In the genomic region with DNA sequence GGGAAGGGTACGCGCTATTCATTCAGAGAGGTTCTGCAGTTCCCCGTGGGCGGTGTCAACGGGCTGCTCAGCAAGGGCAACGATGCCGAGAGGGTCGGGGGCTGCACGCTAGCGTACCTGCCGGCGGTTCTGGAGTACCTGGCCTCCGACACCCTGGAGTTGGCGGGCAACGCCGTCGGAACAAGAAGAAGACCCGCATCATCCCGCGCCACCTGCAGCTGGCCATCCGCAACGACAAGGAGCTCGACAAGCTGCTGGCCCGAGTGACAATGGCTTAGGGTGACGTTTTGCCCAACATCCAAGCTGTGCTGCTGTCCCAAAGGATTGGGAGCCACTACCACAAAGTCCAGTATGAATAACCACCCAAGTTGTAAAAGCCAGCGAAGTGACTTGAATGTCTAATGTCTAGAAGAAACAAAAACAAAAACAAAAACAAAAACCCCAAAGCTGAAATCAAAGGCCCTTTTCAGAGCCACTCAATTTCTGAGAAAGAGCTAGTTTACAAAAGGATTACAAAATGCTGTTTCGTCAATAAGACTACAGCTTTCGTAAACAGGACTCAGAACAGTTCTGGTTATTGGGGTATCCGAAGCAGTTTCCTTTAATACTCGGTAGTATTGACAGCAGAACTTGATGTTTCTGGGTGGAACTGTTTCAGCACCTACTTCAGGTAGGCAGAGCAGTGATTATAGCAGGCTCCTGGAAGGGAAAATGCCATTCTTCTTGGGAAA, we compare ENCODE assay signal across 22 cellular contexts. TPM values are rescaled to one million over a fixed set of nuclear protein-coding genes. Genes with fewer than 3 reads are reported as not detected.
A peak's percentile ranks its signal among the peaks of the same experiment; 100 is the strongest.
DNase-seq lines count a peak whose midpoint lies in the region; ATAC-seq and TF ChIP-seq lines count a peak whose summit lies in the region.
"Had no signal": no experiment of that assay in that cellular context is flagged by ENCODE, and none has a peak within 500 bp of the region (broad histone marks: within the 10 kb centered on the region; RNA-seq: fewer than 3 reads in every experiment).

No MANE protein-coding gene starts in this region.

- POLR2A ChIA-PET in WTC11 (lab: Charles Lee) (no interaction called here), RWPE1 (lab: Yijun Ruan, JAX; ENCODE audit: low non-redundant PET) (no interaction called here)

- DNase-seq in Right ventricle myocardium inferior (ENCODE audit: missing footprints), result peak; percentile 43
- DNase-seq in left ventricle myocardium superior, result no peak
- peak; percentile 73 for DNase-seq in WTC11 (ENCODE audit: low spot score)
- DNase-seq in iPS-NIHi11 (ENCODE audit: low spot score), result peak; percentile 15
- peak; percentile 25 to 42 for DNase-seq in trophoblast cell
- DNase-seq in stimulated activated naive CD4-positive, alpha-beta T cell treated with Interleukin-2 at 50 U/mL for 16 hours (lab: John Stamatoyannopoulos, UW), result no peak
- no peak for DNase-seq in RWPE1 (ENCODE audit: low spot score)
- DNase-seq: 8988T; CD4-positive, alpha-beta memory T cell; GF-D8; GM23248; Kasumi-1; NCI-H1417; NCI-H1694 treated with DMSO at 0.1 percent for 48 hours; NCI-H446; NCI-H526; Peyer's patch had no signal

- H3K36me3 Mint-ChIP-seq in WTC11, result peaks cover 18% of the 10 kb centered on the region

- H4K12ac ChIP-seq in trophoblast cell (ENCODE audit: low read depth, low read length), result no peak overlapping the region

- TF ChIP-seq CTCF in WTC11 (IDR thresholded peaks at IDR 0.05), result 0 out of 2 replicates have a peak, but pooled peaks have one; percentile 25
- no peak for TF ChIP-seq CTCF in RWPE1 (conservative IDR thresholded peaks at IDR 0.05; ENCODE audit: low read depth)

- H2AK5ac ChIP-seq in trophoblast cell (ENCODE audit: low read length), result no peak overlapping the region

- no peak overlapping the region for H4K91ac ChIP-seq in trophoblast cell (ENCODE audit: low read depth, low read length)

- peaks cover 23% of the 10 kb centered on the region for H3K9me3 Mint-ChIP-seq in WTC11

- intact Hi-C loops in Right ventricle myocardium inferior (cut with DNase I) (no loop called here), left ventricle myocardium superior (cut with micrococcal nuclease) (no loop called here)

- ATAC-seq in Right ventricle myocardium inferior (no peak), left ventricle myocardium superior (no peak), WTC11 (peak; percentile 90), GM21717 (IDR thresholded peaks at IDR 0.05; ENCODE audit: unreplicated experiment) (no peak)

- H3K4me3 Mint-ChIP-seq in WTC11, result peak overlapping the region; percentile 29
- H3K4me3 Mint-ChIP-seq: CD4-positive, alpha-beta memory T cell had no signal

- H3K4me1 ChIP-seq in trophoblast cell (ENCODE audit: control insufficient read depth in 1 of 2, insufficient read depth in 2 of 2, low read length in 2 of 2), result no peaks in the 10 kb centered on the region
- H3K4me1 ChIP-seq: BLaER1 treated with 17β-estradiol and CSF1 and Interleukin-3, amounts not matched to agents 10 nM and 100 nM; Peyer's patch; SJSA1 had no signal

- H3K4me3 ChIP-seq in trophoblast cell (ENCODE audit: low read depth, low read length), result no peak overlapping the region
- H3K4me3 ChIP-seq: BLaER1 treated with 17β-estradiol and CSF1 and Interleukin-3, amounts not matched to agents 10 nM and 100 nM; GM23248; Peyer's patch; SJSA1 had no signal

- CTCF ChIA-PET in WTC11 (lab: Charles Lee) (interaction anchor here (0.7 to 3.0 kb wide), 12 partner anchors 9 to 1632 kb away, joined by 3 to 28 read pairs (median 3); no protein-coding TSS in a partner anchor), RWPE1 (lab: Yijun Ruan, JAX) (interaction anchor here (1.3 kb wide), 1 partner anchor 12 kb away, joined by 4 read pairs; no protein-coding TSS in a partner anchor)

- H2AFZ ChIP-seq in trophoblast cell (ENCODE audit: insufficient read depth, low read length, poor library complexity), result no peak overlapping the region
- H2AFZ ChIP-seq: GM23248 had no signal

- H3K14ac ChIP-seq in trophoblast cell (ENCODE audit: low read length), result no peak overlapping the region

- no peak overlapping the region for H2BK12ac ChIP-seq in trophoblast cell (ENCODE audit: low read length)

- H3K18ac ChIP-seq in trophoblast cell (ENCODE audit: low read length), result no peak overlapping the region

- no peak overlapping the region for H3K4me2 ChIP-seq in trophoblast cell (ENCODE audit: low read length)
- H3K4me2 ChIP-seq: BLaER1 treated with 17β-estradiol and CSF1 and Interleukin-3, amounts not matched to agents 10 nM and 100 nM had no signal

- H2BK120ac ChIP-seq in trophoblast cell (ENCODE audit: insufficient read depth, low read length, poor library complexity), result no peak overlapping the region

- H3K23ac ChIP-seq in trophoblast cell (ENCODE audit: low read length), result no peak overlapping the region

- no peak overlapping the region for H3K9ac ChIP-seq in trophoblast cell (ENCODE audit: low read length)
- H3K9ac ChIP-seq: BLaER1 treated with 17β-estradiol and CSF1 and Interleukin-3, amounts not matched to agents 10 nM and 100 nM; GM23248 had no signal

- peaks cover 8% of the 10 kb centered on the region; the same call in 1 of the 2 replicates for H3K4me1 Mint-ChIP-seq in WTC11
- H3K4me1 Mint-ChIP-seq: CD4-positive, alpha-beta memory T cell had no signal

- no peaks in the 10 kb centered on the region for H3K27me3 ChIP-seq in trophoblast cell (ENCODE audit: insufficient read depth, low read length)
- H3K27me3 ChIP-seq: BLaER1 treated with 17β-estradiol and CSF1 and Interleukin-3, amounts not matched to agents 10 nM and 100 nM; Peyer's patch had no signal

- peaks cover 1% of the 10 kb centered on the region for H3K9me3 ChIP-seq in trophoblast cell (ENCODE audit: insufficient read depth, low read depth, low read length)
- H3K9me3 ChIP-seq: SJSA1 had no signal

- no peak overlapping the region for H3K27ac ChIP-seq in trophoblast cell (ENCODE audit: low read depth, low read length)
- no peak overlapping the region for H3K27ac ChIP-seq in RWPE1
- H3K27ac ChIP-seq: BLaER1 treated with 17β-estradiol and CSF1 and Interleukin-3, amounts not matched to agents 10 nM and 100 nM; GM23248; Peyer's patch; SJSA1 had no signal

- no peaks in the 10 kb centered on the region for H3K79me1 ChIP-seq in trophoblast cell (ENCODE audit: low read length)

- no peak overlapping the region for H3K27ac Mint-ChIP-seq in WTC11
- H3K27ac Mint-ChIP-seq: CD4-positive, alpha-beta memory T cell had no signal

- WGBS in trophoblast cell (ENCODE audit: extremely low coverage, insufficient coverage, insufficient read length), result no CpG with 5 or more reads among the region's 30 CpGs

- H3K36me3 ChIP-seq in trophoblast cell (ENCODE audit: control insufficient read depth in 1 of 2, insufficient read depth in 2 of 2, low read length in 2 of 2), result no peaks in the 10 kb centered on the region
- H3K36me3 ChIP-seq: BLaER1 treated with 17β-estradiol and CSF1 and Interleukin-3, amounts not matched to agents 10 nM and 100 nM; Peyer's patch; SJSA1 had no signal

- H2BK5ac ChIP-seq in trophoblast cell (ENCODE audit: low read depth, low read length, poor library complexity), result no peak overlapping the region

- H4K8ac ChIP-seq in trophoblast cell (ENCODE audit: low read depth, low read length), result no peak overlapping the region

- no peak overlapping the region for H3K4ac ChIP-seq in trophoblast cell (ENCODE audit: low read depth, low read length)

- no peaks in the 10 kb centered on the region for H3K79me2 ChIP-seq in trophoblast cell (ENCODE audit: control insufficient read depth, insufficient read depth, low read length, poor library complexity)

- no peaks in the 10 kb centered on the region for H3K27me3 Mint-ChIP-seq in WTC11 (ENCODE audit: low read depth)

TF ChIP-seq in WTC11, 78 proteins besides CTCF, POLR2A, EP300 and RAD21 (continues in another document):
- TF ChIP-seq, protein P1, sequence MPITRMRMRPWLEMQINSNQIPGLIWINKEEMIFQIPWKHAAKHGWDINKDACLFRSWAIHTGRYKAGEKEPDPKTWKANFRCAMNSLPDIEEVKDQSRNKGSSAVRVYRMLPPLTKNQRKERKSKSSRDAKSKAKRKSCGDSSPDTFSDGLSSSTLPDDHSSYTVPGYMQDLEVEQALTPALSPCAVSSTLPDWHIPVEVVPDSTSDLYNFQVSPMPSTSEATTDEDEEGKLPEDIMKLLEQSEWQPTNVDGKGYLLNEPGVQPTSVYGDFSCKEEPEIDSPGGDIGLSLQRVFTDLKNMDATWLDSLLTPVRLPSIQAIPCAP (CRISPR knock-in tag; IDR thresholded peaks at IDR 0.05), result no peak
- TF ChIP-seq ZNF396 (CRISPR knock-in tag; IDR thresholded peaks at IDR 0.05; ENCODE audit: borderline replicate concordance) (no peak), FOXP1 (CRISPR knock-in tag; IDR thresholded peaks at IDR 0.05; ENCODE audit: borderline replicate concordance) (no peak), TEAD4 (CRISPR knock-in tag; IDR thresholded peaks at IDR 0.05) (no peak), CBFB (CRISPR knock-in tag; IDR thresholded peaks at IDR 0.05; ENCODE audit: low read depth) (no peak), OVOL2 (CRISPR knock-in tag; IDR thresholded peaks at IDR 0.05; ENCODE audit: borderline replicate concordance) (no peak), JAZF1 (CRISPR knock-in tag; IDR thresholded peaks at IDR 0.05) (no peak), FOXJ3 (CRISPR knock-in tag; IDR thresholded peaks at IDR 0.05; ENCODE audit: borderline replicate concordance) (no peak)
- TF ChIP-seq, protein P2, sequence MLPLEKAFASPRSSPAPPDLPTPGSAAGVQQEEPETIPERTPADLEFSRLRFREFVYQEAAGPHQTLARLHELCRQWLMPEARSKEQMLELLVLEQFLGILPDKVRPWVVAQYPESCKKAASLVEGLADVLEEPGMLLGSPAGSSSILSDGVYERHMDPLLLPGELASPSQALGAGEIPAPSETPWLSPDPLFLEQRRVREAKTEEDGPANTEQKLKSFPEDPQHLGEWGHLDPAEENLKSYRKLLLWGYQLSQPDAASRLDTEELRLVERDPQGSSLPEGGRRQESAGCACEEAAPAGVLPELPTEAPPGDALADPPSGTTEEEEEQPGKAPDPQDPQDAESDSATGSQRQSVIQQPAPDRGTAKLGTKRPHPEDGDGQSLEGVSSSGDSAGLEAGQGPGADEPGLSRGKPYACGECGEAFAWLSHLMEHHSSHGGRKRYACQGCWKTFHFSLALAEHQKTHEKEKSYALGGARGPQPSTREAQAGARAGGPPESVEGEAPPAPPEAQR (CRISPR knock-in tag; IDR thresholded peaks at IDR 0.05), result no peak
- TF ChIP-seq, protein P3, sequence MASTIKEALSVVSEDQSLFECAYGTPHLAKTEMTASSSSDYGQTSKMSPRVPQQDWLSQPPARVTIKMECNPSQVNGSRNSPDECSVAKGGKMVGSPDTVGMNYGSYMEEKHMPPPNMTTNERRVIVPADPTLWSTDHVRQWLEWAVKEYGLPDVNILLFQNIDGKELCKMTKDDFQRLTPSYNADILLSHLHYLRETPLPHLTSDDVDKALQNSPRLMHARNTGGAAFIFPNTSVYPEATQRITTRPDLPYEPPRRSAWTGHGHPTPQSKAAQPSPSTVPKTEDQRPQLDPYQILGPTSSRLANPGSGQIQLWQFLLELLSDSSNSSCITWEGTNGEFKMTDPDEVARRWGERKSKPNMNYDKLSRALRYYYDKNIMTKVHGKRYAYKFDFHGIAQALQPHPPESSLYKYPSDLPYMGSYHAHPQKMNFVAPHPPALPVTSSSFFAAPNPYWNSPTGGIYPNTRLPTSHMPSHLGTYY (CRISPR knock-in tag; IDR thresholded peaks at IDR 0.05), result no peak

RNA-seq across cellular contexts. Expression of a gene that starts 21.9 kb away (rescaled TPM):
- not detected for total RNA-seq in Right ventricle myocardium inferior
- not detected for total RNA-seq in left ventricle myocardium superior
- total RNA-seq in WTC11 (2021), result 0.05 to 0.07 TPM in 2 of 3 replicates, not detected in the other
- 0.03 and 0.04 TPM in 2 replicates for polyA plus RNA-seq in trophoblast cell (2013)
- total RNA-seq: CD4-positive, alpha-beta memory T cell; GM23248; MCF 10A; OCI-LY7; SJSA1 had no signal
- polyA plus RNA-seq: CD4-positive, alpha-beta memory T cell; GM23248 had no signal

Comparison
In these comparisons a context has a peak if more than half of its experiments do, and no peak if none do; other contexts are left out.
1. DNase-seq: peak in Right ventricle myocardium inferior (single experiment), WTC11 (single experiment), iPS-NIHi11 (single experiment) and trophoblast cell (2 of 2); none in left ventricle myocardium superior (single experiment), stimulated activated naive CD4-positive, alpha-beta T cell treated with Interleukin-2 at 50 U/mL for 16 hours (single experiment) and RWPE1 (single experiment).